8 cellular contexts compared by ENCODE assay signal in the genomic region with DNA sequence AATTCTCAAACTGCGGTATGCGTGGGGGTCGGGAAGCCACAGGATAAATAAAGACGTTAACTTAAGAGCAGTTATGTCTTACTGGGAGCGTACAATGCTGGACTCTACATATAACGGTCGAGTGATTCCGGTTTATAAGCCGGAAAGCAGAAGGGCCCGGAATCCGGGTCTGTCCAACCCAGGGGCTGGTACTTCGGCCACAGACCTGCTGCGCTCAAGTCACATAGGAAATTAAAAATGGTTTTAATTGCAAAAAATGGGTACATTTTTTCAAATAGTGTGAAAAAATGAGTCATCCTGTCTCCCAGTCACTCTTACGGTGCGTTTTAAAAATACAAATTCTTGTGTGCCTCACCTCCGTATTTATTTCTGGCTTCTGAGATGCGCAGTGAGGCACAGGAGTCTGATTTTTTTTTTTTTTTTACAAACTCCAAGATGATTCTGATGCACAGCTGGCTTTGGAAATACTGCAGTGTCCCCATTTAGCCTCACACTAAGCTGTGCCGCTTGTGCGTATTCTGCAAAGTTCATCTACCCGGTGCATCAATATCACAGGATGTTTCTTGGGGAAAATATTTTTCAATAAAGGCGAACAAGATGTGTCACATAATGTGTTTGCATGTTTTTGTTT.
DNase-seq lines count a peak whose midpoint lies in the region; ATAC-seq lines count a peak whose summit lies in the region.

No MANE protein-coding gene starts in this region.

- H3K4me1 ChIP-seq in adipocyte (ENCODE audit: control insufficient read depth, insufficient read depth, low read length) = peaks cover 20% of the 10 kb centered on the region
- peaks cover 15% of the 10 kb centered on the region; the same call in 1 of the 2 replicates for H3K4me1 ChIP-seq in iPS-20b (ENCODE audit: insufficient read depth, low read length)

- H3K27me3 Mint-ChIP-seq in stimulated activated memory B cell treated with anti-CD40 and anti-IgM and Interleukin-4, amounts not matched to agents 10 μg/mL and 1 μg/mL and 100 μg/mL, for 72 hours = no peaks in the 10 kb centered on the region

- no peaks in the 10 kb centered on the region for H3K9me3 Mint-ChIP-seq in stimulated activated memory B cell treated with anti-CD40 and anti-IgM and Interleukin-4, amounts not matched to agents 10 μg/mL and 1 μg/mL and 100 μg/mL, for 72 hours

- H3K27me3 ChIP-seq in adipocyte (replicated peaks; ENCODE audit: control insufficient read depth, insufficient read depth, low read length) (no peaks in the 10 kb centered on the region), iPS-20b (ENCODE audit: insufficient read depth, low read length) (no peaks in the 10 kb centered on the region)

- ATAC-seq in GM18873 (IDR thresholded peaks at IDR 0.05; ENCODE audit: low FRiP score, unreplicated experiment) (peak; percentile 9), HG03108 (IDR thresholded peaks at IDR 0.05; ENCODE audit: unreplicated experiment) (peak; percentile 3)
- peak; percentile 40 for ATAC-seq in stimulated activated memory B cell treated with anti-CD40 and anti-IgM and Interleukin-4, amounts not matched to agents 10 μg/mL and 1 μg/mL and 100 μg/mL, for 72 hours

- H3K9ac ChIP-seq in adipocyte (ENCODE audit: low read length) = peak overlapping the region; percentile 93
- H3K9ac ChIP-seq in iPS-20b (ENCODE audit: low read depth, low read length) = peak overlapping the region; percentile 88

- H3K27ac Mint-ChIP-seq in stimulated activated memory B cell treated with anti-CD40 and anti-IgM and Interleukin-4, amounts not matched to agents 10 μg/mL and 1 μg/mL and 100 μg/mL, for 72 hours = peak overlapping the region; percentile 99

- H3K4me1 Mint-ChIP-seq in stimulated activated memory B cell treated with anti-CD40 and anti-IgM and Interleukin-4, amounts not matched to agents 10 μg/mL and 1 μg/mL and 100 μg/mL, for 72 hours = peaks cover 30% of the 10 kb centered on the region

- H3K36me3 ChIP-seq in adipocyte (ENCODE audit: control insufficient read depth, insufficient read depth, low read length, severe bottlenecking) (peaks cover 28% of the 10 kb centered on the region), iPS-20b (ENCODE audit: insufficient read depth, low read depth, low read length) (peaks cover 33% of the 10 kb centered on the region)

- peak overlapping the region; percentile 90 for H3K4me3 ChIP-seq in adipocyte (ENCODE audit: low read length)
- peak overlapping the region; percentile 95 for H3K4me3 ChIP-seq in iPS-20b (ENCODE audit: low read length)

- DNase-seq in adipocyte (ENCODE audit: low read depth) = peak; percentile 56
- DNase-seq in SIG-M5 treated with dmso at 0.1 percent for 504 hours (lab: John Stamatoyannopoulos, UW; ENCODE audit: unreplicated experiment) = no peak
- no peak for DNase-seq in GOT3 (lab: John Stamatoyannopoulos, UW)
- no peak for DNase-seq in activated CD4-positive, alpha-beta T cell treated with anti-CD3 and anti-CD28 coated beads, Interleukin-2, amount 50 U/mL, for 4 hours

- H3K4me3 Mint-ChIP-seq in stimulated activated memory B cell treated with anti-CD40 and anti-IgM and Interleukin-4, amounts not matched to agents 10 μg/mL and 1 μg/mL and 100 μg/mL, for 72 hours = peak overlapping the region; percentile 92

- peaks cover 28% of the 10 kb centered on the region for H3K36me3 Mint-ChIP-seq in stimulated activated memory B cell treated with anti-CD40 and anti-IgM and Interleukin-4, amounts not matched to agents 10 μg/mL and 1 μg/mL and 100 μg/mL, for 72 hours

- H3K27ac ChIP-seq in iPS-20b (ENCODE audit: low read length) = no peak overlapping the region

- H3K9me3 ChIP-seq in adipocyte (ENCODE audit: control insufficient read depth, low read length) = no peaks in the 10 kb centered on the region
- no peaks in the 10 kb centered on the region for H3K9me3 ChIP-seq in iPS-20b (ENCODE audit: insufficient read depth, low read depth, low read length)
